14 cellular contexts compared by ENCODE assay signal in the genomic region with DNA sequence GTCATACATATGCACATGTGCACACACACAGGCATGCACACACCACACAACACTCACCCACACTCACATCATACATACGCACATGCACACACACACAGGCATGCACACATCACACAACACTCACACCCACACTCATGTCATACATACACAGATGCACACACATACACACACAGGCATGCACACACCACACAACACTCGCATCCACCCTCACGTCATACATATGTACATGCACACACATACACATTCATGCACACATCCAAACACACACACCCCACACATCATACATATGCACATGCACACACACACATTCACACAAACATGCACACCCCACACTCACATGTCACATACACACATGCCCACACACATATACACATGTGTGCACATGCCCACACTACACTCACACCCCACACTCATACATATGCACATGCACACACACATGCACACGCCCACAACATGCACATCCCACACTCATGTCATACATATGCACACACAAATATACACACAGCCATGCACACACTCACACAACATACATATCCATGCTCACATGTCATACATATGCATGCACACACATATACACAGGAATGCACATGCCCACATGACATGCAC.
"Had no signal": no experiment of that assay in that cellular context is flagged by ENCODE, and none has a peak within 500 bp of the region (broad histone marks: within the 10 kb centered on the region; RNA-seq: fewer than 3 reads in every experiment).

No MANE protein-coding gene starts in this region.

- H3K4me3 ChIP-seq: ascending aorta, dorsolateral prefrontal cortex, hepatocyte, left ventricle myocardium inferior, prostate gland, stomach, testis had no signal

- DNase-seq: activated CD4-positive, alpha-beta T cell treated with anti-CD3 and anti-CD28 coated beads for 48 hours; activated CD8-positive, alpha-beta memory T cell treated with anti-CD3 and anti-CD28 coated beads for 24 hours; activated naive CD4-positive, alpha-beta T cell; left ventricle myocardium inferior; nucleus accumbens; stimulated activated CD4-positive, alpha-beta T cell treated with anti-CD3 and anti-CD28 coated beads, Interleukin-1b, Interleukin-23, amount 100 ng/mL, for 48 hours; stomach; T-helper 17 cell; testis had no signal

- FAIRE-seq: keratinocyte had no signal

- H3K79me2 ChIP-seq: hepatocyte had no signal

- H3K27ac ChIP-seq: ascending aorta, dorsolateral prefrontal cortex, hepatocyte, left ventricle myocardium inferior, prostate gland, stomach, testis had no signal

- H3K27me3 ChIP-seq: ascending aorta, dorsolateral prefrontal cortex, hepatocyte, stomach, testis had no signal

- H3K9me3 ChIP-seq: ascending aorta, left ventricle myocardium inferior, prostate gland, stomach, testis had no signal

- H3K4me1 ChIP-seq: ascending aorta, left ventricle myocardium inferior, prostate gland, stomach, testis had no signal

- H3K36me3 ChIP-seq: ascending aorta, prostate gland had no signal

- H2AFZ ChIP-seq: hepatocyte had no signal

- ATAC-seq: T-helper 17 cell had no signal

- H3K4me2 ChIP-seq: hepatocyte had no signal
